ENCODE assay signal across 1 cellular context in the genomic region with DNA sequence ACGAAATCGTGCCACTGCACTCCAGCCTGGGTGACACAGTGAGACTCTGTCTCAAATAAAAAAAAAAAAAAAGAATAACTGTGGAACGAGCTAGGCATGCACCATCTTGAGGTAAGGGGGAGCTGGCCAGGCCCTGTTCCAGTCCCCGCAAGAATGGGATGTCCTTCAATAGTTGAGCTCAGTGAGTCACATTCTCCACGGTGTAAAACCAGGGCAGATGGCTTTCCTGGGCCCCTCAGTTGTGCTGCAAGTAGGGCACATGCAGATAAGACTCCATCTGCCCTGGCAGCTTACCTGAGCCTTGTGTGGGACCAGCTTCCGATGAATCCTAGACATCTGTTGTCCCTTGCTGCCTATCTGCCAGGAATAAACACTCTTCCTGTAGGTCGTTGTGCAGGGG.
A peak's percentile ranks its signal among the peaks of the same experiment; 100 is the strongest.
TF ChIP-seq lines count a peak whose summit lies in the region.

No MANE protein-coding gene starts in this region.

TF ChIP-seq in HEK293, 187 proteins besides CTCF, POLR2A, EP300 and RAD21 (continued from another document):
- TF ChIP-seq ZNF645 (tag by site-specific recombination; IDR thresholded peaks at IDR 0.05): no peak
- TF ChIP-seq, protein P1, sequence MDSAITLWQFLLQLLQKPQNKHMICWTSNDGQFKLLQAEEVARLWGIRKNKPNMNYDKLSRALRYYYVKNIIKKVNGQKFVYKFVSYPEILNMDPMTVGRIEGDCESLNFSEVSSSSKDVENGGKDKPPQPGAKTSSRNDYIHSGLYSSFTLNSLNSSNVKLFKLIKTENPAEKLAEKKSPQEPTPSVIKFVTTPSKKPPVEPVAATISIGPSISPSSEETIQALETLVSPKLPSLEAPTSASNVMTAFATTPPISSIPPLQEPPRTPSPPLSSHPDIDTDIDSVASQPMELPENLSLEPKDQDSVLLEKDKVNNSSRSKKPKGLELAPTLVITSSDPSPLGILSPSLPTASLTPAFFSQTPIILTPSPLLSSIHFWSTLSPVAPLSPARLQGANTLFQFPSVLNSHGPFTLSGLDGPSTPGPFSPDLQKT (IDR thresholded peaks at IDR 0.05; ENCODE audit: borderline replicate concordance, low read depth, low read length): no peak
- no peak for TF ChIP-seq ZNF138 (tag by site-specific recombination; IDR thresholded peaks at IDR 0.05; ENCODE audit: borderline replicate concordance)
- peak; percentile 28; the same call in 1 of the 2 replicates for TF ChIP-seq TRIM28 (IDR thresholded peaks at IDR 0.05; ENCODE audit: borderline replicate concordance, low read length)
- no peak for TF ChIP-seq ZNF510 (tag by site-specific recombination; IDR thresholded peaks at IDR 0.05; ENCODE audit: insufficient replicate concordance)
- TF ChIP-seq ZSCAN23 (tag by site-specific recombination; IDR thresholded peaks at IDR 0.05): no peak
- peak; percentile 44 for TF ChIP-seq SETDB1 (IDR thresholded peaks at IDR 0.05; ENCODE audit: insufficient read length, low read length)
